ENCODE assay signal across 1 cellular context in the genomic region with DNA sequence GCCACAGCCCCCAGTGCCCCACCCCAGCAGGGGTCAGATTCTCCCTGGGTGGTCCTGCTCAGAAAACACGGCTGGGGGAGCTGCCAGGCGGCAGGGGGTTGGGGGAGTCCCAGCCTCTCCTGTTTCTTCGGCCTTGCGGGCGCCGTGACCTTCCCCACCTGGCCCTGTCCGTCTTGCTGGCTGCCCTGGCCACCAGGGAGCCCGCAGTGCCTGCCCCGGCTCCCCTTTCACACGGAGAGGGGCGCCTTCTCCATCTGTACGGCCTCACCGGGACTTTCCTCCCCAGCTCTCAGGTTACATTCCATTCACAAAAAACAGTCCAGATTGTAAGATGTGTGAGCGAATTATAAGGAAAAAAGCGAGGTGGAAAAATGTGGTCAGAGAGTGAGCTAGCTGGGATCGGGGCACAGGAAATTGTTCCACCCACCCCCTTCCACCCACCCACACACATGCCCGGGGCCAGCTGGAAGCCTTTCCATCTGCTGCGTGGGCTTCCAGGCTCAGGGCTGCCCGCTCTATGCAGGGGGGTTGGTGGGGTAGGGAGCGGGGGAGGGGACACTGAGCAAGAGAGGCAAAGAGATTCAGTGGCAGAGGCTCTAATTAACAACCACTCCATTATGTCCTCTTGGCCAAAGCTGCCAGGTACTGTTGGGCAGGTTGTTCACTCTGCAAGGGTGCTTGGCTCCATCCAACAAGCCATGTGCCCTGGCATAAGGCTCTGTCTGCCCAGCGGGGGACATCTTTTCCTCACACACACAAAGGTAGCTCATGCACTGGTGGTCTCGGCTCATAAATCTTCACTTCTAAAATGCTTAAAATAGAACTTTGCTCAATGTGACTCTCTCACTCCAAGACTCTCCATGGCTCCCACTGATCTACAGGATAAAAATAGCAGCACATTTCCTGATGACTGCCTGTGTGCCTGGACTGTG.
TF ChIP-seq lines count a peak whose summit lies in the region.

No MANE protein-coding gene starts in this region.

TF ChIP-seq in IMR-90, 13 proteins besides CTCF, POLR2A, EP300 and RAD21:
- 0 out of 2 replicates have a peak, but pooled peaks have one; percentile 15 for TF ChIP-seq FOS (IDR thresholded peaks at IDR 0.05; ENCODE audit: low read depth, low read length)
- no peak for TF ChIP-seq SMC3 (IDR thresholded peaks at IDR 0.05; ENCODE audit: low read depth, low read length)
- TF ChIP-seq RCOR1 (IDR thresholded peaks at IDR 0.05; ENCODE audit: insufficient replicate concordance, low read length) = peak; percentile 16
- TF ChIP-seq MAZ (IDR thresholded peaks at IDR 0.05; ENCODE audit: borderline replicate concordance, low read depth, low read length) = peak; percentile 45; the same call in 1 of the 2 replicates
- no peak for TF ChIP-seq RFX5 (IDR thresholded peaks at IDR 0.05; ENCODE audit: low read depth, low read length)
